Comparison of ENCODE assay signal across 18 cellular contexts in the genomic region with DNA sequence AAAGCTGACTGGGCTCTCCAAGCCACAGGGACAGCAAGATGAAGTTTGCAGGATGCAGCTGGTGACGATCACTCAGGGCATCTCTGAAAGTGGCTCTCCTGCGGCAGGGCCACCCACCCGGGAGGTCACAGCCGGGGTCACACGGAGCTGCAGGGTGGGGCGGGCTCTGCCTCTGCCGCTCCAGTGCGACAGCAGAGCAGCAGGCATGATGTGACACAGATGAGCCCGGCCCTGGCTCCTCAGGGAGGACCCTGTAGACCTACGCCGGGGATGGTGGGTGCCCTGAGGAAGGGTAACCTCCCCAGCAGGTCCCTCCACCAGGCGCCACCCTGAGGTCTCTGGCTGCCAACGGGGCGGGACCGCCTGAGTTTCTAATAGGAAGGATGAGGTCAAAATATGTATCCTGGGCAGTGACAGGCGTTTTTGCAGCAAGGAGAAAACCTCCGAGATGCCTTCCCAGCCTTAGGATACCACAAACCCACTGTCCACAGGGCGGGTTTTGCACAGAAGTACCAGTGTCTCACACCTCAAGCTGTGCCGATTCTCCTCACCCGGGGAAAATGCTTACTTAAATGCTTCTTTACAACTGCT.
A peak's percentile ranks its signal among the peaks of the same experiment; 100 is the strongest.
DNase-seq lines count a peak whose midpoint lies in the region; ATAC-seq, FAIRE-seq and TF ChIP-seq lines count a peak whose summit lies in the region.
"Had no signal": no experiment of that assay in that cellular context is flagged by ENCODE, and none has a peak within 500 bp of the region (broad histone marks: within the 10 kb centered on the region; RNA-seq: fewer than 3 reads in every experiment).

No MANE protein-coding gene starts in this region.

- H3K4me3 Mint-ChIP-seq in activated T-cell treated with anti-CD3 and anti-CD28 coated beads, Interleukin-2, amount 50 U/mL, for 4 hours, result no peak overlapping the region
- no peak overlapping the region for H3K4me3 Mint-ChIP-seq in T-cell
- H3K4me3 Mint-ChIP-seq: CD8-positive, alpha-beta T cell; stimulated activated naive CD8-positive, alpha-beta T cell treated with anti-CD3 and anti-CD28 coated beads, Interleukin-15, Interleukin-2, amounts not matched to agents 100 ng/mL and 50 ng/mL, for 24 hours had no signal

- WGBS in spleen, 5 donors, result 27 to 57% (median 35%) methylated on average over 4 to 20 of the region's 20 CpGs

- no peaks in the 10 kb centered on the region for H3K27me3 ChIP-seq in spleen (replicated peaks in 1 of 7)

- no peaks in the 10 kb centered on the region for H3K9me3 ChIP-seq in kidney (ENCODE audit: control insufficient read depth in 1 of 2, low read length in 2 of 2)
- H3K9me3 ChIP-seq in spleen, result peaks cover 0 to 5% (median 0%) of the 10 kb centered on the region in 8 donors
- H3K9me3 ChIP-seq: A549, psoas muscle had no signal

- no peak for FAIRE-seq in kidney (lab: Jason Lieb, UNC)
- FAIRE-seq: A549 had no signal

- H3K27me3 Mint-ChIP-seq in activated T-cell treated with anti-CD3 and anti-CD28 coated beads, Interleukin-2, amount 50 U/mL, for 4 hours (ENCODE audit: low read depth), result peaks cover 2% of the 10 kb centered on the region
- no peaks in the 10 kb centered on the region for H3K27me3 Mint-ChIP-seq in T-cell
- H3K27me3 Mint-ChIP-seq: stimulated activated naive CD8-positive, alpha-beta T cell treated with anti-CD3 and anti-CD28 coated beads, Interleukin-15, Interleukin-2, amounts not matched to agents 100 ng/mL and 50 ng/mL, for 24 hours had no signal

- intact Hi-C loops in kidney (cut with DNase I), result no loop called here
- intact Hi-C loops in spleen (cut with DNase I; ENCODE audit: low total_unique reads), result no loop called here

- peaks cover 8% of the 10 kb centered on the region for H3K9me3 Mint-ChIP-seq in activated T-cell treated with anti-CD3 and anti-CD28 coated beads, Interleukin-2, amount 50 U/mL, for 4 hours
- H3K9me3 Mint-ChIP-seq in T-cell, result peaks cover 1 to 7% (median 5%) of the 10 kb centered on the region in 3 donors
- H3K9me3 Mint-ChIP-seq: CD8-positive, alpha-beta T cell; stimulated activated naive CD8-positive, alpha-beta T cell treated with anti-CD3 and anti-CD28 coated beads, Interleukin-15, Interleukin-2, amounts not matched to agents 100 ng/mL and 50 ng/mL, for 24 hours had no signal

- CTCF ChIA-PET in T-cell (lab: Charles Lee), result no interaction called here

- H3K36me3 Mint-ChIP-seq in activated T-cell treated with anti-CD3 and anti-CD28 coated beads, Interleukin-2, amount 50 U/mL, for 4 hours (ENCODE audit: insufficient read depth), result peaks cover 31% of the 10 kb centered on the region
- peaks cover 30% of the 10 kb centered on the region for H3K36me3 Mint-ChIP-seq in T-cell

- peak; percentile 15 to 23 for ATAC-seq in activated T-cell treated with anti-CD3 and anti-CD28 coated beads, Interleukin-2, amount 50 U/mL, for 4 hours
- ATAC-seq in T-cell (replicated peaks in 1 of 4) (peak in 3 of 4 experiments; percentile 12 to 34 (median 26)), GM18868 (IDR thresholded peaks at IDR 0.05; ENCODE audit: unreplicated experiment) (no peak), HG03135 (IDR thresholded peaks at IDR 0.05; ENCODE audit: unreplicated experiment) (no peak), HG03457 (IDR thresholded peaks at IDR 0.05; ENCODE audit: unreplicated experiment) (no peak)
- ATAC-seq: CD8-positive, alpha-beta T cell had no signal

- no peak overlapping the region for H3K27ac Mint-ChIP-seq in T-cell
- H3K27ac Mint-ChIP-seq: CD8-positive, alpha-beta T cell; stimulated activated naive CD8-positive, alpha-beta T cell treated with anti-CD3 and anti-CD28 coated beads, Interleukin-15, Interleukin-2, amounts not matched to agents 100 ng/mL and 50 ng/mL, for 24 hours had no signal

- no peak for TF ChIP-seq CTCF in kidney (IDR thresholded peaks at IDR 0.05; ENCODE audit: borderline replicate concordance, extremely low read depth, insufficient read depth)
- TF ChIP-seq CTCF in spleen (IDR thresholded peaks at IDR 0.05 in 8 of 11, conservative IDR thresholded peaks at IDR 0.05 in 3 of 11), result no peak

- no peak for TF ChIP-seq POLR2A in spleen (IDR thresholded peaks at IDR 0.05)

- no peak overlapping the region for H3K9ac ChIP-seq in kidney (ENCODE audit: low read length in 2 of 2)
- H3K9ac ChIP-seq: KMS-11 had no signal

- H3K27ac ChIP-seq in kidney (ENCODE audit: low read depth in 2 of 2, low read length in 2 of 2) (no peak overlapping the region), spleen (peak overlapping the region in 1 of 8 donors; percentile 13)
- H3K27ac ChIP-seq: A549, KMS-11, psoas muscle had no signal

- H3K4me1 Mint-ChIP-seq in activated T-cell treated with anti-CD3 and anti-CD28 coated beads, Interleukin-2, amount 50 U/mL, for 4 hours (ENCODE audit: low read depth), result no peaks in the 10 kb centered on the region
- H3K4me1 Mint-ChIP-seq in T-cell, result peaks cover 5 to 9% (median 5%) of the 10 kb centered on the region in 3 donors

- H3K36me3 ChIP-seq in kidney (ENCODE audit: control insufficient read depth in 1 of 2, insufficient read depth in 2 of 2, low read length in 2 of 2), result peaks cover 15 to 19% of the 10 kb centered on the region in 2 donors
- peaks cover 0 to 42% (median 24%) of the 10 kb centered on the region in 6 donors for H3K36me3 ChIP-seq in spleen

- no peak for DNase-seq in activated T-cell treated with anti-CD3 and anti-CD28 coated beads, Interleukin-2, amount 50 U/mL, for 4 hours
- DNase-seq in activated T-cell treated with anti-CD3 and anti-CD28 coated beads for 4 hours, result no peak
- no peak for DNase-seq in T-cell
- DNase-seq in kidney, result peak; percentile 80
- peak; percentile 78 for DNase-seq in spleen
- DNase-seq: CD8-positive, alpha-beta T cell; effector CD8-positive, alpha-beta T cell; hippocampal formation; NCI-H1092 treated with DMSO at 0.1 percent for 48 hours; NCI-H774; RPMI8226 had no signal

- POLR2A ChIA-PET in T-cell (lab: Charles Lee), result no interaction called here

- H3K4me3 ChIP-seq in kidney (ENCODE audit: low read length in 2 of 2), result no peak overlapping the region
- no peak overlapping the region for H3K4me3 ChIP-seq in spleen
- H3K4me3 ChIP-seq: A549, psoas muscle had no signal

- H3K4me1 ChIP-seq in kidney (ENCODE audit: control insufficient read depth in 1 of 2, insufficient read depth in 1 of 2, low read depth in 1 of 2, low read length in 2 of 2), result peaks cover 0 to 2% of the 10 kb centered on the region in 2 donors
- H3K4me1 ChIP-seq in spleen, result peaks cover 6 to 45% (median 27%) of the 10 kb centered on the region in 6 donors
- H3K4me1 ChIP-seq: A549, psoas muscle had no signal

Comparison
In these comparisons a context has a peak if more than half of its experiments do, and no peak if none do; other contexts are left out.
1. ATAC-seq: peak in activated T-cell treated with anti-CD3 and anti-CD28 coated beads, Interleukin-2, amount 50 U/mL, for 4 hours (2 of 2) and T-cell (3 of 4); none in GM18868 (single experiment), HG03135 (single experiment) and HG03457 (single experiment).
2. DNase-seq: peak in kidney (single experiment) and spleen (single experiment); none in activated T-cell treated with anti-CD3 and anti-CD28 coated beads, Interleukin-2, amount 50 U/mL, for 4 hours (single experiment), activated T-cell treated with anti-CD3 and anti-CD28 coated beads for 4 hours (single experiment) and T-cell (0 of 34).